Comparison of ENCODE assay signal across 8 cellular contexts in genomic region chr20:33993800-33994623, GRCh38. TPM values are rescaled to one million over a fixed set of nuclear protein-coding genes. Genes with fewer than 3 reads are reported as not detected.
DNase-seq lines count a peak whose midpoint lies in the region; ATAC-seq and TF ChIP-seq lines count a peak whose summit lies in the region.

TSS of gene RALY (plus strand) at chr20:33993911. CDS start at chr20:34072075, 78,164 bp downstream.

- peak; percentile 55 for ATAC-seq in GM21717 (IDR thresholded peaks at IDR 0.05; ENCODE audit: unreplicated experiment)

- H3K4me2 ChIP-seq in neural cell (ENCODE audit: low read length) = peak within 1 kb of the TSS; percentile 91

- no peaks in the 10 kb centered on the region for H3K27me3 Mint-ChIP-seq in activated T-helper 2 cell treated with anti-CD3 and anti-CD28 coated beads, Interferon-gamma antibody, Interleukin-2, Interleukin-4, amounts not matched to agents 10 μg/mL and 5 μg/mL and 100 μg/mL, durations not matched to agents 14 hours and 24 hours and 36 hours (ENCODE audit: low read depth)

- no peaks in the 10 kb centered on the region for H3K9me2 ChIP-seq in neural cell (ENCODE audit: insufficient read depth, low read length)

- no peaks in the 10 kb centered on the region for H3K9me3 Mint-ChIP-seq in activated T-helper 2 cell treated with anti-CD3 and anti-CD28 coated beads, Interferon-gamma antibody, Interleukin-2, Interleukin-4, amounts not matched to agents 10 μg/mL and 5 μg/mL and 100 μg/mL, durations not matched to agents 14 hours and 24 hours and 36 hours

- H3K27me3 ChIP-seq in neural cell (ENCODE audit: insufficient read depth, low read depth, low read length) = no peaks in the 10 kb centered on the region
- no peaks in the 10 kb centered on the region for H3K27me3 ChIP-seq in stomach

- H3K36me3 Mint-ChIP-seq in activated T-helper 2 cell treated with anti-CD3 and anti-CD28 coated beads, Interferon-gamma antibody, Interleukin-2, Interleukin-4, amounts not matched to agents 10 μg/mL and 5 μg/mL and 100 μg/mL, durations not matched to agents 14 hours and 24 hours and 36 hours (ENCODE audit: low read depth) = peaks cover 40% of the 10 kb centered on the region

- DNase-seq in DMS79 (lab: John Stamatoyannopoulos, UW) (peak; percentile 46), KBM-7 (peak; percentile 78), RPMI8226 (peak; percentile 86), fibroblast of the aortic adventitia (ENCODE audit: low read depth) (peak; percentile 69), stomach (peak; percentile 89)
- peak; percentile 80 for DNase-seq in activated T-helper 2 cell treated with anti-CD3 and anti-CD28 coated beads, Interferon-gamma antibody, Interleukin-2, Interleukin-4, amounts not matched to agents 10 μg/mL and 5 μg/mL and 100 μg/mL, durations not matched to agents 14 hours and 24 hours and 36 hours (ENCODE audit: low spot score)

- H3K27ac ChIP-seq in neural cell (ENCODE audit: low read length) (peak within 1 kb of the TSS; percentile 92), stomach (peak within 1 kb of the TSS; percentile 93 to 99 (median 98))

- intact Hi-C loops in activated T-helper 2 cell treated with anti-CD3 and anti-CD28 coated beads, Interferon-gamma antibody, Interleukin-2, Interleukin-4, amounts not matched to agents 10 μg/mL and 5 μg/mL and 100 μg/mL, durations not matched to agents 14 hours and 24 hours and 36 hours (cut with micrococcal nuclease) = loop anchor here (1.0 to 10.0 kb wide), 6 partner anchors 118 to 1781 kb away; partner anchors contain the start of genes CHMP4B, DYNLRB1, E2F1 and EIF2S2
- intact Hi-C loops in stomach (cut with DNase I; ENCODE audit: low total_unique reads) = loop anchor here (10.0 kb wide), 1 partner anchor 71 kb away; no protein-coding TSS in a partner anchor

- peaks cover 46% of the 10 kb centered on the region for H3K4me1 Mint-ChIP-seq in activated T-helper 2 cell treated with anti-CD3 and anti-CD28 coated beads, Interferon-gamma antibody, Interleukin-2, Interleukin-4, amounts not matched to agents 10 μg/mL and 5 μg/mL and 100 μg/mL, durations not matched to agents 14 hours and 24 hours and 36 hours (ENCODE audit: low read depth)

- H3K4me1 ChIP-seq in stomach = peaks cover 45 to 65% (median 60%) of the 10 kb centered on the region in 4 donors

- WGBS in stomach, 5 donors = 0 to 1% (median 1%) methylated on average over 44 to 100 of the region's 100 CpGs

- H3K9me3 ChIP-seq in neural cell (ENCODE audit: low read length) = no peaks in the 10 kb centered on the region
- H3K9me3 ChIP-seq in stomach = no peaks in the 10 kb centered on the region

- no peaks in the 10 kb centered on the region for H3F3A ChIP-seq in neural cell (ENCODE audit: insufficient read depth, low read length, poor library complexity, severe bottlenecking)

- peak; percentile 45 for TF ChIP-seq RAD21 in neural cell (conservative IDR thresholded peaks at IDR 0.05)

- H4K20me1 ChIP-seq in neural cell (ENCODE audit: insufficient read depth) = peaks cover 16% of the 10 kb centered on the region

- H3K4me3 ChIP-seq in fibroblast of the aortic adventitia (ENCODE audit: low read depth, low read length) = peak within 1 kb of the TSS; percentile 92
- peak within 1 kb of the TSS; percentile 97 for H3K4me3 ChIP-seq in neural cell (ENCODE audit: low read length)
- H3K4me3 ChIP-seq in stomach = peak within 1 kb of the TSS; percentile 75 to 96 (median 94)

- peak within 1 kb of the TSS; percentile 93 for H3K4me3 Mint-ChIP-seq in activated T-helper 2 cell treated with anti-CD3 and anti-CD28 coated beads, Interferon-gamma antibody, Interleukin-2, Interleukin-4, amounts not matched to agents 10 μg/mL and 5 μg/mL and 100 μg/mL, durations not matched to agents 14 hours and 24 hours and 36 hours (ENCODE audit: low read depth)

- TF ChIP-seq EP300 in neural cell (conservative IDR thresholded peaks at IDR 0.05; ENCODE audit: poor library complexity, severe bottlenecking) = no peak
- TF ChIP-seq EP300 in stomach (IDR thresholded peaks at IDR 0.05) = no peak

- TF ChIP-seq POLR2A in stomach (IDR thresholded peaks at IDR 0.05) = no peak

- H2AFZ ChIP-seq in neural cell (ENCODE audit: low read depth, low read length) = peak within 1 kb of the TSS; percentile 52

- H3K79me2 ChIP-seq in neural cell (replicated peaks; ENCODE audit: insufficient read depth, low read length) = peaks cover 50% of the 10 kb centered on the region

- in situ Hi-C loops in KBM-7 (cut with MboI; ENCODE audit: low pct_unique_long_range_greater_than_20kb, low sequenced_read_pairs) = no loop called here

- TF ChIP-seq CTCF in fibroblast of the aortic adventitia (IDR thresholded peaks at IDR 0.05; ENCODE audit: insufficient read depth, low read length) (no peak), neural cell (IDR thresholded peaks at IDR 0.05; ENCODE audit: poor library complexity, severe bottlenecking) (peak; percentile 36), stomach (IDR thresholded peaks at IDR 0.05) (no peak)

- peak within 1 kb of the TSS; percentile 90 for H3K9ac ChIP-seq in neural cell (ENCODE audit: low read length)

- H3K27ac Mint-ChIP-seq in activated T-helper 2 cell treated with anti-CD3 and anti-CD28 coated beads, Interferon-gamma antibody, Interleukin-2, Interleukin-4, amounts not matched to agents 10 μg/mL and 5 μg/mL and 100 μg/mL, durations not matched to agents 14 hours and 24 hours and 36 hours = peak within 1 kb of the TSS; percentile 96

- H3K36me3 ChIP-seq in neural cell (ENCODE audit: insufficient read depth, low read length) (no peaks in the 10 kb centered on the region), stomach (no peaks in the 10 kb centered on the region)

TF ChIP-seq in neural cell, 6 proteins besides CTCF, POLR2A, EP300 and RAD21:
- TF ChIP-seq SMC3 (conservative IDR thresholded peaks at IDR 0.05; ENCODE audit: poor library complexity) = peak; percentile 48
- peak; percentile 79 for TF ChIP-seq MXI1 (conservative IDR thresholded peaks at IDR 0.05; ENCODE audit: poor library complexity, severe bottlenecking)
- TF ChIP-seq EZH2 (IDR thresholded peaks at IDR 0.05; ENCODE audit: borderline replicate concordance, insufficient read depth, low read length, poor library complexity, severe bottlenecking) = no peak
- TF ChIP-seq REST (IDR thresholded peaks at IDR 0.05; ENCODE audit: borderline replicate concordance) = peak; percentile 85
- TF ChIP-seq POLR2AphosphoS5 (IDR thresholded peaks at IDR 0.05) = peak; percentile 96
- peak; percentile 78 for TF ChIP-seq TAF1 (IDR thresholded peaks at IDR 0.05; ENCODE audit: low read depth)

RNA-seq across cellular contexts. Expression of gene RALY, which starts in this region (rescaled TPM):
- total RNA-seq in activated T-helper 2 cell treated with anti-CD3 and anti-CD28 coated beads, Interferon-gamma antibody, Interleukin-2, Interleukin-4, amounts not matched to agents 10 μg/mL and 5 μg/mL and 100 μg/mL, durations not matched to agents 14 hours and 24 hours and 36 hours = 149 and 153 TPM in 2 replicates
- 36.5 and 67.4 TPM in 2 replicates for total RNA-seq in fibroblast of the aortic adventitia (ENCODE audit: low replicate concordance)
- polyA plus RNA-seq in neural cell = 221 and 228 TPM in 2 replicates
- 103 and 117 TPM in 2 replicates for polyA minus RNA-seq in neural cell
- total RNA-seq in stomach = 100 to 1,000 TPM in 1 of 5 donors, 10 to 100 TPM in 4; 21.6 to 389 (median 67.4) TPM
- polyA plus RNA-seq in stomach = 100 to 1,000 TPM; 117 to 160 (median 129) TPM

Comparison
In these comparisons a context has a peak if more than half of its experiments do, and no peak if none do; other contexts are left out.
1. Peak in every context shown above with its lines: DNase-seq, ATAC-seq, H3K4me3 ChIP-seq and H3K27ac ChIP-seq.